ENCODE assay signal across 19 cellular contexts in genomic region chr1:184449916-184450315, GRCh38.
DNase-seq lines count a peak whose midpoint lies in the region; ATAC-seq, FAIRE-seq and TF ChIP-seq lines count a peak whose summit lies in the region.
"Had no signal": no experiment of that assay in that cellular context is flagged by ENCODE, and none has a peak within 500 bp of the region (broad histone marks: within the 10 kb centered on the region; RNA-seq: fewer than 3 reads in every experiment).

No MANE protein-coding gene starts in this region.

- no peak overlapping the region for H4K8ac ChIP-seq in trophoblast cell (ENCODE audit: low read depth, low read length)

- H3K4ac ChIP-seq in trophoblast cell (ENCODE audit: low read depth, low read length), result no peak overlapping the region

- H3K4me2 ChIP-seq in trophoblast cell (ENCODE audit: low read length) (no peak overlapping the region), MM.1S (ENCODE audit: low read depth, low read length) (no peak overlapping the region), OCI-LY7 (ENCODE audit: low read length) (no peak overlapping the region)

- no peak overlapping the region for H3K18ac ChIP-seq in trophoblast cell (ENCODE audit: low read length)

- intact Hi-C loops in OCI-LY7 (cut with micrococcal nuclease; ENCODE audit: unreplicated experiment), result no loop called here

- H3K9me3 ChIP-seq in trophoblast cell (ENCODE audit: insufficient read depth, low read depth, low read length), result no peaks in the 10 kb centered on the region
- no peaks in the 10 kb centered on the region for H3K9me3 ChIP-seq in MM.1S (replicated peaks; ENCODE audit: insufficient read depth, low read length)
- H3K9me3 ChIP-seq in OCI-LY7 (ENCODE audit: low read length), result no peaks in the 10 kb centered on the region

- H3K27ac ChIP-seq in RWPE1 (no peak overlapping the region), foreskin keratinocyte (no peak overlapping the region), trophoblast cell (ENCODE audit: low read depth, low read length) (no peak overlapping the region), MM.1S (ENCODE audit: low read length) (no peak overlapping the region), OCI-LY7 (ENCODE audit: low read depth, low read length, poor library complexity, severe bottlenecking) (no peak overlapping the region)

- H3K4me1 ChIP-seq in foreskin keratinocyte (peaks cover 4% of the 10 kb centered on the region), trophoblast cell (ENCODE audit: control insufficient read depth in 1 of 2, insufficient read depth in 2 of 2, low read length in 2 of 2) (peaks cover 2 to 11% of the 10 kb centered on the region in 2 experiments), MM.1S (ENCODE audit: low read length) (no peaks in the 10 kb centered on the region), OCI-LY7 (ENCODE audit: insufficient read depth, low read length, poor library complexity, severe bottlenecking) (no peaks in the 10 kb centered on the region)

- H3K36me3 ChIP-seq in bronchial epithelial cell (ENCODE audit: control insufficient read depth, insufficient read depth, low read length), result no peaks in the 10 kb centered on the region
- H3K36me3 ChIP-seq in trophoblast cell (ENCODE audit: control insufficient read depth in 1 of 2, insufficient read depth in 2 of 2, low read length in 2 of 2), result no peaks in the 10 kb centered on the region
- H3K36me3 ChIP-seq in MM.1S (replicated peaks; ENCODE audit: insufficient read depth, low read length), result no peaks in the 10 kb centered on the region
- no peaks in the 10 kb centered on the region for H3K36me3 ChIP-seq in OCI-LY7 (ENCODE audit: insufficient read depth, low read length)

- no peak overlapping the region for H2BK5ac ChIP-seq in trophoblast cell (ENCODE audit: low read depth, low read length, poor library complexity)

- H2BK12ac ChIP-seq in trophoblast cell (ENCODE audit: low read length), result no peak overlapping the region

- no peak overlapping the region for H3K4me3 ChIP-seq in bronchial epithelial cell (ENCODE audit: low read depth, low read length)
- no peak overlapping the region for H3K4me3 ChIP-seq in trophoblast cell (ENCODE audit: low read depth, low read length)
- H3K4me3 ChIP-seq in MM.1S (ENCODE audit: low read length), result no peak overlapping the region
- H3K4me3 ChIP-seq in OCI-LY7 (ENCODE audit: low read depth, low read length, poor library complexity, severe bottlenecking), result no peak overlapping the region
- H3K4me3 ChIP-seq: GM12878 had no signal

- FAIRE-seq in bronchial epithelial cell (lab: Jason Lieb, UNC), result no peak
- FAIRE-seq: A204.1, GM12878, HepG2, HTR-8/SVneo had no signal

- H3F3A ChIP-seq in MM.1S (ENCODE audit: insufficient read depth, low read length), result no peaks in the 10 kb centered on the region

- DNase-seq in RWPE1 (ENCODE audit: low spot score), result peak; percentile 28
- peak; percentile 28 for DNase-seq in bronchial epithelial cell (ENCODE audit: low read depth)
- DNase-seq in foreskin keratinocyte, result peak; percentile 55 to 84
- DNase-seq in trophoblast cell, result no peak
- no peak for DNase-seq in MM.1S
- DNase-seq in DMS 273 treated with DMSO at 0.1 percent for 48 hours (lab: John Stamatoyannopoulos, UW), result no peak
- no peak for DNase-seq in GM13977 (ENCODE audit: low spot score)
- no peak for DNase-seq in OCI-LY7 (ENCODE audit: low spot score)
- DNase-seq: C1 segment of cervical spinal cord; Calu3; CD4-positive, alpha-beta T cell; DMS79; GOT3; HCEC 1CT; HFFc6 had no signal

- TF ChIP-seq CTCF in RWPE1 (conservative IDR thresholded peaks at IDR 0.05; ENCODE audit: low read depth) (no peak), bronchial epithelial cell (IDR thresholded peaks at IDR 0.05; ENCODE audit: insufficient read depth, low read length, severe bottlenecking) (no peak), foreskin keratinocyte (conservative IDR thresholded peaks at IDR 0.05) (no peak), MM.1S (IDR thresholded peaks at IDR 0.05; ENCODE audit: low read length) (no peak), GM13977 (IDR thresholded peaks at IDR 0.05; ENCODE audit: extremely low read depth, insufficient read depth, missing control alignments) (no peak), OCI-LY7 (conservative IDR thresholded peaks at IDR 0.05; ENCODE audit: low read length) (no peak)

- POLR2A ChIA-PET in RWPE1 (lab: Yijun Ruan, JAX; ENCODE audit: low non-redundant PET), result no interaction called here
- POLR2A ChIA-PET in OCI-LY7 (lab: Charles Lee), result no interaction called here

- in situ Hi-C loops in GM13977 (cut with MboI; ENCODE audit: low pct_unique_long_range_greater_than_20kb, low sequenced_read_pairs, unreplicated experiment), result no loop called here

- no CpG with 5 or more reads among the region's 4 CpGs for WGBS in trophoblast cell (ENCODE audit: extremely low coverage, insufficient coverage, insufficient read length)

- H3K14ac ChIP-seq in trophoblast cell (ENCODE audit: low read length), result peak overlapping the region; percentile 65

- H3K79me1 ChIP-seq in trophoblast cell (ENCODE audit: low read length), result peaks cover 2% of the 10 kb centered on the region

- peak overlapping the region; percentile 16 for H4K91ac ChIP-seq in trophoblast cell (ENCODE audit: low read depth, low read length)

- no peak overlapping the region for H2AK5ac ChIP-seq in trophoblast cell (ENCODE audit: low read length)

- H4K12ac ChIP-seq in trophoblast cell (ENCODE audit: low read depth, low read length), result no peak overlapping the region

- no TSS peak for BruUV-seq in OCI-LY7 (replicated peaks; lab: Mats Ljungman, UMichigan)

- no peaks in the 10 kb centered on the region for H4K20me1 ChIP-seq in MM.1S (ENCODE audit: insufficient read depth, low read length)
- H4K20me1 ChIP-seq in OCI-LY7 (ENCODE audit: insufficient read depth, low read length), result no peaks in the 10 kb centered on the region

- no peaks in the 10 kb centered on the region for H3K27me3 ChIP-seq in bronchial epithelial cell (ENCODE audit: control insufficient read depth, insufficient read depth, low read length)
- H3K27me3 ChIP-seq in foreskin keratinocyte, result no peaks in the 10 kb centered on the region
- no peaks in the 10 kb centered on the region for H3K27me3 ChIP-seq in trophoblast cell (ENCODE audit: insufficient read depth, low read length)
- H3K27me3 ChIP-seq in MM.1S (replicated peaks; ENCODE audit: insufficient read depth, low read length), result no peaks in the 10 kb centered on the region

- H3K9ac ChIP-seq in trophoblast cell (ENCODE audit: low read length) (no peak overlapping the region), MM.1S (ENCODE audit: low read length) (no peak overlapping the region)

- CTCF ChIA-PET in RWPE1 (lab: Yijun Ruan, JAX) (no interaction called here), OCI-LY7 (lab: Charles Lee; ENCODE audit: unreplicated experiment) (no interaction called here)

- no peak overlapping the region for H2BK120ac ChIP-seq in trophoblast cell (ENCODE audit: insufficient read depth, low read length, poor library complexity)

- ATAC-seq in foreskin keratinocyte, result peak; percentile 98
- ATAC-seq: GM12878, HepG2 had no signal

- no peak overlapping the region for H3K23ac ChIP-seq in trophoblast cell (ENCODE audit: low read length)

- H2AFZ ChIP-seq in trophoblast cell (ENCODE audit: insufficient read depth, low read length, poor library complexity) (no peak overlapping the region), MM.1S (ENCODE audit: low read length) (no peak overlapping the region), OCI-LY7 (ENCODE audit: low read length) (no peak overlapping the region)

- H3K79me2 ChIP-seq in trophoblast cell (ENCODE audit: control insufficient read depth, insufficient read depth, low read length, poor library complexity), result peaks cover 2% of the 10 kb centered on the region
- H3K79me2 ChIP-seq in MM.1S (ENCODE audit: low read length), result peaks cover 22% of the 10 kb centered on the region
- H3K79me2 ChIP-seq in OCI-LY7 (ENCODE audit: insufficient read depth, low read depth, low read length), result no peaks in the 10 kb centered on the region

- H3K9me2 ChIP-seq in MM.1S (replicated peaks; ENCODE audit: insufficient read depth, low read length), result no peaks in the 10 kb centered on the region
- no peaks in the 10 kb centered on the region for H3K9me2 ChIP-seq in OCI-LY7 (ENCODE audit: insufficient read depth, low read length)

Comparison
In these comparisons a context has a peak if more than half of its experiments do, and no peak if none do; other contexts are left out.
1. DNase-seq: peak in RWPE1 (single experiment), bronchial epithelial cell (single experiment) and foreskin keratinocyte (2 of 2); none in trophoblast cell (0 of 2), MM.1S (single experiment), DMS 273 treated with DMSO at 0.1 percent for 48 hours (single experiment), GM13977 (single experiment) and OCI-LY7 (single experiment).